ENCODE assay signal across 15 cellular contexts in the genomic region with DNA sequence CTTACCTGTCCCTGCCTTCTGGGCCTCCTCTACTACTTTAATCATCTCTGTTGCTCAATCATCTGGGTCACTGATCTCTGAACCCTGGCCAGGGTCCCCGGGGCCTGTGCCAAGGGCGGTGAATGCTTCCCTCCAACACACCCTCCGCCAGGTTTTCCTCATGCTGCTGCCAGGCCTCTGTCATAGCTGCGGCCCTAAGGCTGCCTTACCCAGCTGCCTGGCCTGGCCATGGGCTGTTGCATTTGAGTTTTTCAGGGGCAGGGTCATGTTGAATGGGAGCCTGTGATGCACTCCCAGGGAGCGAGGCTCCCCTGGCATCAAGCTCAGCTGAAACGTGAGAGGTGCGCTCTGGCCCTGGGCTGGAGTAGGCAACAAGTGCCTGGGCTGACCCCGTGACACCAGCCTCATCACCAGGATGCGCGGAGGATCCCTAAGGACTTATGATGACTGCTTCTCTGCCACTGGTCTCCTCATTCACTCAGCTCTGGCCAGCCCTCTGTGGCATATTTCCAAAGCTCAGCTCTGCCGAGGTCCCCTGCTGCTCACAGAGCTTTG. TPM values are rescaled to one million over a fixed set of nuclear protein-coding genes. Genes with fewer than 3 reads are reported as not detected.
DNase-seq lines count a peak whose midpoint lies in the region; ATAC-seq and TF ChIP-seq lines count a peak whose summit lies in the region.
"Had no signal": no experiment of that assay in that cellular context is flagged by ENCODE, and none has a peak within 500 bp of the region (broad histone marks: within the 10 kb centered on the region; RNA-seq: fewer than 3 reads in every experiment).

No MANE protein-coding gene starts in this region.

- H3K27ac ChIP-seq in body of pancreas (peak overlapping the region; percentile 29 to 86 (median 82)), lower lobe of right lung (no peak overlapping the region), tibial nerve (peak overlapping the region in 3 of 4 donors; percentile 13 to 70 (median 56))
- no peak overlapping the region for H3K27ac ChIP-seq in naive thymus-derived CD4-positive, alpha-beta T cell (ENCODE audit: low read depth, low read length)
- H3K27ac ChIP-seq: neutrophil had no signal

- DNase-seq in NCI-H2029 (lab: John Stamatoyannopoulos, UW) (peak; percentile 99), body of pancreas (peak; percentile 86 to 94 (median 90)), lower lobe of right lung (peak; percentile 55), tibial nerve (ENCODE audit: low spot score in 2 of 2) (peak in 1 of 2 donors; percentile 45)
- DNase-seq in stimulated activated CD4-positive, alpha-beta T cell treated with anti-CD3 and anti-CD28 coated beads, Interleukin-4, amount 100 ng/mL, for 4 hours = no peak
- no peak for DNase-seq in naive thymus-derived CD4-positive, alpha-beta T cell
- DNase-seq: activated CD4-positive, alpha-beta T cell treated with anti-CD3 and anti-CD28 coated beads for 36 hours; central memory CD4-positive, alpha-beta T cell; NCI-H1436 treated with DMSO at 0.1 percent for 48 hours; stimulated activated CD4-positive, alpha-beta T cell treated with anti-CD3 and anti-CD28 coated beads, Interleukin-1b, Interleukin-23, amount 100 ng/mL, for 48 hours; stimulated activated naive CD4-positive, alpha-beta T cell had no signal

- H3K9me3 ChIP-seq in body of pancreas (no peaks in the 10 kb centered on the region), lower lobe of right lung (no peaks in the 10 kb centered on the region), tibial nerve (no peaks in the 10 kb centered on the region)
- no peaks in the 10 kb centered on the region for H3K9me3 ChIP-seq in naive thymus-derived CD4-positive, alpha-beta T cell (ENCODE audit: control insufficient read depth in 2 of 3, low read length in 3 of 3)
- H3K9me3 ChIP-seq: neutrophil had no signal

- WGBS in body of pancreas, 2 donors = 43 to 52% methylated on average over 9 to 11 of the region's 11 CpGs
- WGBS in tibial nerve, 2 donors = 65 to 71% methylated on average over 10 to 11 of the region's 11 CpGs

- POLR2A ChIA-PET in naive thymus-derived CD4-positive, alpha-beta T cell (lab: Charles Lee) = no interaction called here

- TF ChIP-seq POLR2A in body of pancreas (IDR thresholded peaks at IDR 0.05) (peak in 1 of 3 donors; percentile 7), tibial nerve (IDR thresholded peaks at IDR 0.05) (no peak)

- no peak overlapping the region for H3K27ac Mint-ChIP-seq in naive thymus-derived CD4-positive, alpha-beta T cell
- H3K27ac Mint-ChIP-seq: activated CD4-positive, alpha-beta T cell treated with anti-CD3 and anti-CD28 coated beads for 36 hours had no signal

- H3K9me3 Mint-ChIP-seq in naive thymus-derived CD4-positive, alpha-beta T cell = no peaks in the 10 kb centered on the region

- H3K36me3 Mint-ChIP-seq in naive thymus-derived CD4-positive, alpha-beta T cell = no peaks in the 10 kb centered on the region

- peak in 1 of 2 donors; percentile 34 for TF ChIP-seq EP300 in tibial nerve (IDR thresholded peaks at IDR 0.05)

- H3K27me3 ChIP-seq in body of pancreas = no peaks in the 10 kb centered on the region
- H3K27me3 ChIP-seq in lower lobe of right lung (ENCODE audit: low read depth) = no peaks in the 10 kb centered on the region
- H3K27me3 ChIP-seq in tibial nerve = no peaks in the 10 kb centered on the region
- H3K27me3 ChIP-seq in naive thymus-derived CD4-positive, alpha-beta T cell (ENCODE audit: control insufficient read depth in 2 of 2, insufficient read depth in 2 of 2, low read length in 2 of 2) = no peaks in the 10 kb centered on the region
- H3K27me3 ChIP-seq: neutrophil had no signal

- intact Hi-C loops in body of pancreas (cut with DNase I) (no loop called here), lower lobe of right lung (cut with DNase I) (no loop called here)
- intact Hi-C loops in naive thymus-derived CD4-positive, alpha-beta T cell (cut with micrococcal nuclease) = no loop called here

- peaks cover 0 to 5% (median 0%) of the 10 kb centered on the region in 5 donors for H3K27me3 Mint-ChIP-seq in naive thymus-derived CD4-positive, alpha-beta T cell
- H3K27me3 Mint-ChIP-seq: activated CD4-positive, alpha-beta T cell treated with anti-CD3 and anti-CD28 coated beads for 36 hours had no signal

- H3K4me1 Mint-ChIP-seq in naive thymus-derived CD4-positive, alpha-beta T cell = no peaks in the 10 kb centered on the region
- H3K4me1 Mint-ChIP-seq: activated CD4-positive, alpha-beta T cell treated with anti-CD3 and anti-CD28 coated beads for 36 hours had no signal

- no peak overlapping the region for H3K4me3 Mint-ChIP-seq in naive thymus-derived CD4-positive, alpha-beta T cell
- H3K4me3 Mint-ChIP-seq: activated CD4-positive, alpha-beta T cell treated with anti-CD3 and anti-CD28 coated beads for 36 hours had no signal

- peaks cover 57% of the 10 kb centered on the region for H3K4me1 ChIP-seq in body of pancreas
- peaks cover 50% of the 10 kb centered on the region for H3K4me1 ChIP-seq in lower lobe of right lung
- H3K4me1 ChIP-seq in tibial nerve = peaks cover 0 to 53% (median 32%) of the 10 kb centered on the region in 4 donors
- H3K4me1 ChIP-seq in naive thymus-derived CD4-positive, alpha-beta T cell (ENCODE audit: control insufficient read depth in 2 of 2, insufficient read depth in 2 of 2, low read length in 2 of 2) = no peaks in the 10 kb centered on the region

- no peak for TF ChIP-seq CTCF in body of pancreas (IDR thresholded peaks at IDR 0.05)
- TF ChIP-seq CTCF in lower lobe of right lung (IDR thresholded peaks at IDR 0.05) = no peak
- TF ChIP-seq CTCF in tibial nerve (IDR thresholded peaks at IDR 0.05) = no peak

- H3K4me3 ChIP-seq in body of pancreas = no peak overlapping the region
- H3K4me3 ChIP-seq in lower lobe of right lung = no peak overlapping the region
- H3K4me3 ChIP-seq in tibial nerve = no peak overlapping the region
- H3K4me3 ChIP-seq in naive thymus-derived CD4-positive, alpha-beta T cell (ENCODE audit: low read length) = no peak overlapping the region

- ATAC-seq in body of pancreas (peak; percentile 82), lower lobe of right lung (peak; percentile 32 to 51), GM21515 (IDR thresholded peaks at IDR 0.05; ENCODE audit: unreplicated experiment) (no peak)
- no peak for ATAC-seq in naive thymus-derived CD4-positive, alpha-beta T cell
- ATAC-seq: activated CD4-positive, alpha-beta T cell treated with anti-CD3 and anti-CD28 coated beads for 36 hours had no signal

- H3K36me3 ChIP-seq in body of pancreas (replicated peaks in 1 of 2; ENCODE audit: insufficient read depth in 1 of 2, low read depth in 2 of 2) (no peaks in the 10 kb centered on the region), lower lobe of right lung (no peaks in the 10 kb centered on the region), tibial nerve (no peaks in the 10 kb centered on the region)
- H3K36me3 ChIP-seq in naive thymus-derived CD4-positive, alpha-beta T cell (ENCODE audit: control insufficient read depth in 2 of 3, insufficient read depth in 3 of 3, low read length in 3 of 3) = no peaks in the 10 kb centered on the region
- H3K36me3 ChIP-seq: neutrophil had no signal

- CTCF ChIA-PET in naive thymus-derived CD4-positive, alpha-beta T cell (lab: Charles Lee) = interaction anchor here (1.4 kb wide), 1 partner anchor 59 kb away, joined by 3 read pairs; no protein-coding TSS in a partner anchor

RNA-seq across cellular contexts. Expression of a gene that starts 7.6 kb away (rescaled TPM):
- total RNA-seq in body of pancreas (1 to 10 TPM; 3.6 TPM), lower lobe of right lung (2.1 TPM), tibial nerve (1 to 10 TPM in 1 of 4 donors, under 1 TPM in 1, not detected in 2; 0.78 to 3.1 TPM)
- not detected for total RNA-seq in naive thymus-derived CD4-positive, alpha-beta T cell
- not detected for polyA plus RNA-seq in naive thymus-derived CD4-positive, alpha-beta T cell
- total RNA-seq: activated CD4-positive, alpha-beta T cell treated with anti-CD3 and anti-CD28 coated beads for 36 hours; fibroblast of lung; HT1080 had no signal
- polyA plus RNA-seq: fibroblast of lung had no signal

Comparison
In these comparisons a context has a peak if more than half of its experiments do, and no peak if none do; other contexts are left out.
1. DNase-seq: peak in NCI-H2029 (single experiment), body of pancreas (4 of 4) and lower lobe of right lung (single experiment); none in stimulated activated CD4-positive, alpha-beta T cell treated with anti-CD3 and anti-CD28 coated beads, Interleukin-4, amount 100 ng/mL, for 4 hours (0 of 2) and naive thymus-derived CD4-positive, alpha-beta T cell (0 of 9).
2. ATAC-seq: peak in body of pancreas (single experiment) and lower lobe of right lung (2 of 2); none in GM21515 (single experiment) and naive thymus-derived CD4-positive, alpha-beta T cell (single experiment).
3. H3K27ac ChIP-seq: peak in body of pancreas (4 of 4) and tibial nerve (3 of 4); none in lower lobe of right lung (single experiment) and naive thymus-derived CD4-positive, alpha-beta T cell (single experiment).